1 cellular context compared by ENCODE assay signal in genomic region chr16:85320677-85321385, GRCh38.
TF ChIP-seq lines count a peak whose summit lies in the region.

No MANE protein-coding gene starts in this region.

TF ChIP-seq in K562, 482 proteins besides CTCF, POLR2A, EP300 and RAD21:
- TF ChIP-seq TFAM (CRISPR knock-in tag; conservative IDR thresholded peaks at IDR 0.05) = no peak
- peak; percentile 47; the same call in 1 of the 2 replicates for TF ChIP-seq BCOR (IDR thresholded peaks at IDR 0.05)
- TF ChIP-seq ZKSCAN1 (IDR thresholded peaks at IDR 0.05; ENCODE audit: low read depth, low read length) = peak; percentile 97
- TF ChIP-seq BRCA1 (IDR thresholded peaks at IDR 0.05) = no peak
- TF ChIP-seq BRCA1 (CRISPR knock-in tag; IDR thresholded peaks at IDR 0.05) = peak; percentile 86; the same call in 1 of the 2 replicates
- TF ChIP-seq DNMT1 (IDR thresholded peaks at IDR 0.05) = no peak
- no peak for TF ChIP-seq ZZZ3 (IDR thresholded peaks at IDR 0.05)
- TF ChIP-seq ZNF239 (CRISPR knock-in tag; IDR thresholded peaks at IDR 0.05) = no peak
- 0 out of 4 replicates have a peak, but pooled peaks of 1 of the 2 experiments have one; percentile 10 for TF ChIP-seq RCOR1 (IDR thresholded peaks at IDR 0.05; ENCODE audit: borderline replicate concordance in 1 of 2, low read depth in 2 of 2, low read length in 2 of 2)
- TF ChIP-seq ZNF449 (CRISPR knock-in tag; IDR thresholded peaks at IDR 0.05) = 0 out of 2 replicates have a peak, but pooled peaks have one; percentile 43
- TF ChIP-seq MAZ (CRISPR knock-in tag; conservative IDR thresholded peaks at IDR 0.05 in 1 of 2, IDR thresholded peaks at IDR 0.05 in 1 of 2) = 0 out of 4 replicates have a peak, but pooled peaks of 1 of the 2 experiments have one; percentile 10
- TF ChIP-seq RHOXF2B (CRISPR knock-in tag; conservative IDR thresholded peaks at IDR 0.05) = no peak
- TF ChIP-seq MTA2 (IDR thresholded peaks at IDR 0.05; ENCODE audit: low read depth) = 0 out of 2 replicates have a peak, but pooled peaks have one; percentile 4
- TF ChIP-seq JUN (IDR thresholded peaks at IDR 0.05; ENCODE audit: borderline replicate concordance, low read depth, low read length) = no peak
- TF ChIP-seq JUN (CRISPR knock-in tag; IDR thresholded peaks at IDR 0.05; ENCODE audit: borderline replicate concordance) = no peak
- TF ChIP-seq KLF16 (IDR thresholded peaks at IDR 0.05) = no peak
- TF ChIP-seq RBM25 (IDR thresholded peaks at IDR 0.05; ENCODE audit: low read depth, low read length, severe bottlenecking) = peak; percentile 19
